Comparison of ENCODE assay signal across 33 cellular contexts in genomic region chr2:46126571-46126970, GRCh38.
"Had no signal": no experiment of that assay in that cellular context is flagged by ENCODE, and none has a peak within 500 bp of the region (broad histone marks: within the 10 kb centered on the region; RNA-seq: fewer than 3 reads in every experiment).

No MANE protein-coding gene starts in this region.

- H3K27ac ChIP-seq: adrenal gland, body of pancreas, brain microvascular endothelial cell, VCaP had no signal

- H3K27me3 ChIP-seq: adrenal gland, body of pancreas, brain microvascular endothelial cell, breast epithelium had no signal

- H3K36me3 ChIP-seq: adrenal gland, brain microvascular endothelial cell, breast epithelium had no signal

- H3K4me3 ChIP-seq: adrenal gland, body of pancreas, breast epithelium had no signal

- DNase-seq: activated B cell treated with CpG ODN at 0.5 μM for 24 hours; activated CD4-positive, alpha-beta memory T cell treated with anti-CD3 and anti-CD28 coated beads for 36 hours; activated CD4-positive, alpha-beta T cell treated with anti-CD3 and anti-CD28 coated beads for 4 hours; activated CD4-positive, alpha-beta T cell treated with anti-CD3 and anti-CD28 coated beads, Interleukin-2, amount 10 ng/mL, durations not matched to agents 24 days and 14 days; activated CD4-positive, alpha-beta T cell treated with anti-CD3 and anti-CD28 coated beads, Interleukin-2, amount 50 U/mL, for 1 hour; activated CD4-positive, alpha-beta T cell treated with anti-CD3 and anti-CD28 coated beads, Interleukin-2, amount 50 U/mL, for 4 hours; activated CD4-positive, CD25-positive, alpha-beta regulatory T cell treated with anti-CD3 and anti-CD28 coated beads, Interleukin-2, amount 50 U/mL, for 72 hours; activated CD8-positive, alpha-beta memory T cell treated with anti-CD3 and anti-CD28 coated beads, Interleukin-2, amount 50 U/mL, for 4 hours; activated CD8-positive, alpha-beta T cell treated with anti-CD3 and anti-CD28 coated beads for 36 hours; activated effector memory CD4-positive, alpha-beta T cell treated with anti-CD3 and anti-CD28 coated beads, Interleukin-2, amount 50 U/mL, for 16 hours; activated gamma-delta T cell treated with Interleukin-2 at 50 U/mL for 16 hours; activated naive CD4-positive, alpha-beta T cell; activated naive CD4-positive, alpha-beta T cell treated with anti-CD3 and anti-CD28 coated beads for 36 hours; activated naive CD4-positive, alpha-beta T cell treated with anti-CD3 and anti-CD28 coated beads, Interleukin-2, amount 50 U/mL, for 16 hours; activated naive CD8-positive, alpha-beta T cell treated with anti-CD3 and anti-CD28 coated beads for 36 hours; activated T-cell treated with anti-CD3 and anti-CD28 coated beads for 4 hours; activated T-cell treated with anti-CD3 and anti-CD28 coated beads, Interleukin-2, amount 50 U/mL, for 1 hour; activated T-cell treated with anti-CD3 and anti-CD28 coated beads, Interleukin-2, amount 50 U/mL, for 4 hours; activated T-cell treated with anti-CD3 and anti-CD28 coated beads, Interleukin-2, amount 50 U/mL, for 72 hours; adrenal gland; amniotic stem cell; aorta; body of pancreas; brain microvascular endothelial cell; caudate nucleus; cerebellar nuclear complex; T-helper 1 cell; T-helper 2 cell; T-helper 9 cell had no signal

- H3K9me3 ChIP-seq: adrenal gland, body of pancreas, breast epithelium had no signal

- H3K4me1 ChIP-seq: adrenal gland, body of pancreas, breast epithelium had no signal

- ATAC-seq: activated CD8-positive, alpha-beta T cell treated with anti-CD3 and anti-CD28 coated beads for 36 hours; activated naive CD4-positive, alpha-beta T cell treated with anti-CD3 and anti-CD28 coated beads, Interleukin-2, amount 50 U/mL, for 72 hours; activated T-cell treated with anti-CD3 and anti-CD28 coated beads, Interleukin-2, amount 50 U/mL, for 4 hours; activated T-cell treated with anti-CD3 and anti-CD28 coated beads, Interleukin-2, amount 50 U/mL, for 72 hours; activated T-helper 17 cell treated with anti-CD3 and anti-CD28 coated beads, Interleukin-2, amount 50 U/mL, for 72 hours; body of pancreas had no signal
